ENCODE assay signal across 8 cellular contexts in genomic region chr15:58457466-58457965, GRCh38. TPM values are rescaled to one million over a fixed set of nuclear protein-coding genes. Genes with fewer than 3 reads are reported as not detected.
A peak's percentile ranks its signal among the peaks of the same experiment; 100 is the strongest.
DNase-seq lines count a peak whose midpoint lies in the region; ATAC-seq lines count a peak whose summit lies in the region.

No MANE protein-coding gene starts in this region.

- intact Hi-C loops in activated CD4-positive, alpha-beta T cell treated with anti-CD3 and anti-CD28 coated beads for 36 hours (cut with DNase I, micrococcal nuclease), result loop anchor here (2.0 to 5.0 kb wide), 2 partner anchors 15 to 60 kb away; no protein-coding TSS in a partner anchor

- CTCF ChIA-PET in activated CD4-positive, alpha-beta T cell treated with anti-CD3 and anti-CD28 coated beads for 36 hours (lab: Charles Lee), result interaction anchor here (1.1 to 2.1 kb wide), 2 partner anchors 11 to 120 kb away, joined by 4 to 9 read pairs; no protein-coding TSS in a partner anchor

- H3K4me3 Mint-ChIP-seq in activated CD4-positive, alpha-beta T cell treated with anti-CD3 and anti-CD28 coated beads for 36 hours, result no peak overlapping the region

- no peaks in the 10 kb centered on the region for H3K36me3 ChIP-seq in SJSA1

- H3K36me3 Mint-ChIP-seq in activated CD4-positive, alpha-beta T cell treated with anti-CD3 and anti-CD28 coated beads for 36 hours (ENCODE audit: low read depth), result no peaks in the 10 kb centered on the region

- peak; percentile 68 for ATAC-seq in activated CD4-positive, alpha-beta T cell treated with anti-CD3 and anti-CD28 coated beads for 36 hours
- ATAC-seq in HG02981 (IDR thresholded peaks at IDR 0.05; ENCODE audit: unreplicated experiment) (peak; percentile 70), HG03108 (IDR thresholded peaks at IDR 0.05; ENCODE audit: unreplicated experiment) (no peak)

- H3K27me3 ChIP-seq in SJSA1 (replicated peaks), result no peaks in the 10 kb centered on the region

- no peaks in the 10 kb centered on the region for H3K9me3 Mint-ChIP-seq in activated CD4-positive, alpha-beta T cell treated with anti-CD3 and anti-CD28 coated beads for 36 hours (ENCODE audit: low read depth)

- H3K4me3 ChIP-seq in SJSA1, result no peak overlapping the region

- no peaks in the 10 kb centered on the region for H3K27me3 Mint-ChIP-seq in activated CD4-positive, alpha-beta T cell treated with anti-CD3 and anti-CD28 coated beads for 36 hours

- DNase-seq in activated CD4-positive, alpha-beta T cell treated with anti-CD3 and anti-CD28 coated beads for 36 hours, result peak; percentile 55
- DNase-seq in activated CD4-positive, alpha-beta T cell treated with anti-CD3 and anti-CD28 coated beads for 4 hours, result no peak
- DNase-seq in SJSA1 (ENCODE audit: low read depth in 1 of 2, low spot score in 2 of 2), result peak; percentile 75 to 87
- peak; percentile 87 for DNase-seq in kidney tubule cell (ENCODE audit: low spot score)
- DNase-seq in NCI-H345 treated with DMSO at 0.1 percent for 48 hours (lab: John Stamatoyannopoulos, UW; ENCODE audit: unreplicated experiment), result no peak
- DNase-seq in DMS114 treated with DMSO at 0.1 percent for 48 hours (lab: John Stamatoyannopoulos, UW; ENCODE audit: unreplicated experiment), result no peak

- H3K27ac Mint-ChIP-seq in activated CD4-positive, alpha-beta T cell treated with anti-CD3 and anti-CD28 coated beads for 36 hours, result peak overlapping the region; percentile 24

- no peaks in the 10 kb centered on the region for H3K9me3 ChIP-seq in SJSA1 (replicated peaks)

- H3K4me1 ChIP-seq in SJSA1 (replicated peaks), result peaks cover 35% of the 10 kb centered on the region

- H3K4me1 Mint-ChIP-seq in activated CD4-positive, alpha-beta T cell treated with anti-CD3 and anti-CD28 coated beads for 36 hours, result peaks cover 54% of the 10 kb centered on the region

- POLR2A ChIA-PET in activated CD4-positive, alpha-beta T cell treated with anti-CD3 and anti-CD28 coated beads for 36 hours (lab: Charles Lee), result interaction anchor here (0.7 kb wide), 1 partner anchor 9 kb away, joined by 3 read pairs; no protein-coding TSS in a partner anchor

- H3K27ac ChIP-seq in SJSA1, result peak overlapping the region; percentile 9; the same call in 1 of the 2 replicates

RNA-seq across cellular contexts. Expression of gene LIPC, which starts 25.7 kb away (rescaled TPM):
- total RNA-seq in activated CD4-positive, alpha-beta T cell treated with anti-CD3 and anti-CD28 coated beads for 36 hours, result under 1 TPM; 0.30 to 0.50 TPM
- total RNA-seq in SJSA1 (2014; rRNA removed; shearing (Covaris generic)), result 1.1 and 2.2 TPM in 2 replicates

Comparison
In these comparisons a context has a peak if more than half of its experiments do, and no peak if none do; other contexts are left out.
1. DNase-seq: peak in activated CD4-positive, alpha-beta T cell treated with anti-CD3 and anti-CD28 coated beads for 36 hours (single experiment), SJSA1 (2 of 2) and kidney tubule cell (single experiment); none in activated CD4-positive, alpha-beta T cell treated with anti-CD3 and anti-CD28 coated beads for 4 hours (0 of 2), NCI-H345 treated with DMSO at 0.1 percent for 48 hours (single experiment) and DMS114 treated with DMSO at 0.1 percent for 48 hours (single experiment).